ENCODE assay signal across 9 cellular contexts in genomic region chr9:91960367-91960766, GRCh38. TPM values are rescaled to one million over a fixed set of nuclear protein-coding genes. Genes with fewer than 3 reads are reported as not detected.
"Had no signal": no experiment of that assay in that cellular context is flagged by ENCODE, and none has a peak within 500 bp of the region (broad histone marks: within the 10 kb centered on the region; RNA-seq: fewer than 3 reads in every experiment).

No MANE protein-coding gene starts in this region.

- H3K4me1 Mint-ChIP-seq: IgD-negative memory B cell had no signal

- H2AFZ ChIP-seq: GM23248 had no signal

- H3K27ac ChIP-seq: GM23248 had no signal

- DNase-seq: GM23248, H9, HCEC 1CT, KBM-7 had no signal

- H3K9ac ChIP-seq: GM23248 had no signal

- H3K4me3 Mint-ChIP-seq: H9, IgD-negative memory B cell had no signal

- FAIRE-seq: H1, H54, HTR-8/SVneo had no signal

- H3K27ac Mint-ChIP-seq: H9, IgD-negative memory B cell had no signal

- H3K4me3 ChIP-seq: GM23248 had no signal

RNA-seq across cellular contexts. Expression of gene ROR2, which starts 10.3 kb away (rescaled TPM):
- total RNA-seq: HT-29 had no signal
- polyA plus RNA-seq: IgD-negative memory B cell had no signal
